Comparison of ENCODE assay signal across 22 cellular contexts in the genomic region with DNA sequence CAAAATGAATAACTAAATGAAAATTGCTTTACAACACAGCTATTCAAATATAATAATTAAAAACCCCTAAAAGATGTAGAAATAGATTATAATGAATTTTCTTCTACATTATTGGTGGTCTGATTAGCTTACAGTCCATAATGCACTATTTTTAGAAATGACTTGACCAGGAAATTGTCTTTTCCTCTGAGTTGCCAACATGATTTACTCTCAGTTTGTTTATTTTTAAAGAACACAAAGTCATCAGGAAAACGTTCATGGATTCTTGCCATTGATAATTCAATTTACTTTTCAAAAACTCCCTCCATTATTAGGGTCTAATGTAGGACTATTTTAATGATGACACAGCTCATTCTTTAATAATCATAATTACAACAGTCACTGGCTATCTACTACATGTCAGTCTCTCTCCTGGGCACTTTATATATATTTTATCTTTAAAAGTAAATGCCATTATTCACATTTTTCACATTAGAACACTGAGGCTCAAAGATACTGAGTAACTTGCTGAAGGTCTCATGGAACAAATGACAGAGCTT. TPM values are rescaled to one million over a fixed set of nuclear protein-coding genes. Genes with fewer than 3 reads are reported as not detected.
DNase-seq lines count a peak whose midpoint lies in the region; ATAC-seq, FAIRE-seq and TF ChIP-seq lines count a peak whose summit lies in the region.
"Had no signal": no experiment of that assay in that cellular context is flagged by ENCODE, and none has a peak within 500 bp of the region (broad histone marks: within the 10 kb centered on the region; RNA-seq: fewer than 3 reads in every experiment).

No MANE protein-coding gene starts in this region.

- H3K4me3 Mint-ChIP-seq in astrocyte (ENCODE audit: unreplicated experiment) = peak overlapping the region; percentile 8
- H3K4me3 Mint-ChIP-seq: activated CD8-positive, alpha-beta T cell treated with anti-CD3 and anti-CD28 coated beads for 36 hours; activated naive CD8-positive, alpha-beta T cell treated with anti-CD3 and anti-CD28 coated beads, Interleukin-2, amount 50 U/mL, for 24 hours; activated T-cell treated with anti-CD3 and anti-CD28 coated beads, Interleukin-2, amount 50 U/mL, for 72 hours; IgD-negative memory B cell; naive thymus-derived CD8-positive, alpha-beta T cell had no signal

- FAIRE-seq in astrocyte (lab: Jason Lieb, UNC) (no peak), kidney (lab: Jason Lieb, UNC) (peak; percentile 42), small intestine (lab: Jason Lieb, UNC) (peak; percentile 15)

- H3K4me2 ChIP-seq in HCT116 (ENCODE audit: low read length) = peak overlapping the region; percentile 52; the same call in 1 of the 2 replicates
- H3K4me2 ChIP-seq in astrocyte (ENCODE audit: low read length) = peak overlapping the region; percentile 43
- H3K4me2 ChIP-seq: BLaER1, hepatocyte had no signal

- peaks cover 19% of the 10 kb centered on the region for H3K4me1 Mint-ChIP-seq in astrocyte (ENCODE audit: low read depth, unreplicated experiment)
- H3K4me1 Mint-ChIP-seq: activated naive CD8-positive, alpha-beta T cell treated with anti-CD3 and anti-CD28 coated beads, Interleukin-2, amount 50 U/mL, for 24 hours; IgD-negative memory B cell; naive thymus-derived CD8-positive, alpha-beta T cell had no signal

- no peaks in the 10 kb centered on the region for H3K9me3 Mint-ChIP-seq in astrocyte (ENCODE audit: unreplicated experiment)
- H3K9me3 Mint-ChIP-seq: activated CD8-positive, alpha-beta T cell treated with anti-CD3 and anti-CD28 coated beads for 36 hours; activated naive CD8-positive, alpha-beta T cell treated with anti-CD3 and anti-CD28 coated beads, Interleukin-2, amount 50 U/mL, for 24 hours; activated T-cell treated with anti-CD3 and anti-CD28 coated beads, Interleukin-2, amount 50 U/mL, for 72 hours; IgD-negative memory B cell; naive thymus-derived CD8-positive, alpha-beta T cell had no signal

- 13 to 22% (median 15%) methylated on average over 1 of the region's 1 CpG for WGBS in small intestine, 3 donors

- RAD21 ChIA-PET in HCT116 (lab: Charles Lee; ENCODE audit: low non-redundant PET in 1 of 2, low total read pairs in 2 of 2, uncharacterized antibody in 2 of 2, unreplicated experiment in 2 of 2) = interaction anchor here in 1 of 2 experiments (1.0 kb wide), 1 partner anchor 12 kb away, joined by 3 read pairs; no protein-coding TSS in a partner anchor

- no peak for TF ChIP-seq POLR2A in HCT116 (IDR thresholded peaks at IDR 0.05; ENCODE audit: borderline replicate concordance, extremely low read depth, insufficient read depth, insufficient read length)

- H3K27ac Mint-ChIP-seq in astrocyte (ENCODE audit: unreplicated experiment) = peak overlapping the region; percentile 18
- H3K27ac Mint-ChIP-seq: activated CD8-positive, alpha-beta T cell treated with anti-CD3 and anti-CD28 coated beads for 36 hours; activated naive CD8-positive, alpha-beta T cell treated with anti-CD3 and anti-CD28 coated beads, Interleukin-2, amount 50 U/mL, for 24 hours; activated T-cell treated with anti-CD3 and anti-CD28 coated beads, Interleukin-2, amount 50 U/mL, for 72 hours; IgD-negative memory B cell; naive thymus-derived CD8-positive, alpha-beta T cell had no signal

- intact Hi-C loops in HCT116 (cut with micrococcal nuclease) (no loop called here), kidney (cut with DNase I) (no loop called here)

- H3K4me1 ChIP-seq in HCT116 (ENCODE audit: control insufficient read depth in 1 of 2, insufficient read depth in 2 of 2, low read length in 2 of 2) (peaks cover 0 to 39% of the 10 kb centered on the region in 2 experiments; a peak in 2 of 4 replicates), astrocyte (ENCODE audit: insufficient read depth, low read length) (peaks cover 17% of the 10 kb centered on the region), kidney (ENCODE audit: control insufficient read depth in 1 of 2, insufficient read depth in 1 of 2, low read depth in 1 of 2, low read length in 2 of 2) (peaks cover 0 to 13% of the 10 kb centered on the region in 2 donors), small intestine (ENCODE audit: control insufficient read depth in 2 of 2, insufficient read depth in 1 of 2, low read depth in 1 of 2, low read length in 1 of 2) (no peaks in the 10 kb centered on the region)
- H3K4me1 ChIP-seq: BLaER1 had no signal

- no peak for TF ChIP-seq RAD21 in HCT116 (IDR thresholded peaks at IDR 0.05; ENCODE audit: low read depth)

- no peak overlapping the region for H3K9ac ChIP-seq in HCT116 (ENCODE audit: low read length)
- no peak overlapping the region for H3K9ac ChIP-seq in astrocyte (ENCODE audit: low read length)
- H3K9ac ChIP-seq in kidney (ENCODE audit: low read length in 2 of 2) = peak overlapping the region in 1 of 2 donors; percentile 81
- H3K9ac ChIP-seq: BLaER1 had no signal

- H3K9me3 ChIP-seq in HCT116 (ENCODE audit: control insufficient read depth in 1 of 2, insufficient read depth in 1 of 2, low read depth in 1 of 2, low read length in 2 of 2) (no peaks in the 10 kb centered on the region), astrocyte (ENCODE audit: insufficient read depth, low read depth, low read length) (no peaks in the 10 kb centered on the region), kidney (ENCODE audit: control insufficient read depth in 1 of 2, low read length in 2 of 2) (no peaks in the 10 kb centered on the region), small intestine (ENCODE audit: control insufficient read depth, low read depth) (no peaks in the 10 kb centered on the region)
- H3K9me3 ChIP-seq: BLaER1, prostate gland, thoracic aorta had no signal

- DNase-seq in HCT116 (ENCODE audit: low read depth, low spot score) (no peak), astrocyte (ENCODE audit: low read depth) (no peak), kidney (no peak), small intestine (no peak), HUDEP-2 (lab: John Stamatoyannopoulos, UW; ENCODE audit: unreplicated experiment in 76 of 76) (no peak), kidney glomerular epithelial cell (lab: John Stamatoyannopoulos, UW) (no peak)
- DNase-seq: activated CD8-positive, alpha-beta T cell treated with anti-CD3 and anti-CD28 coated beads for 36 hours; activated naive CD8-positive, alpha-beta T cell treated with anti-CD3 and anti-CD28 coated beads, Interleukin-2, amount 50 U/mL, for 24 hours; activated T-cell treated with anti-CD3 and anti-CD28 coated beads, Interleukin-2, amount 50 U/mL, for 72 hours; central memory CD4-positive, alpha-beta T cell; naive thymus-derived CD8-positive, alpha-beta T cell; NCI-H1048; stimulated activated CD4-positive, alpha-beta T cell treated with anti-CD3 and anti-CD28 coated beads, Interleukin-2, amount 100 ng/mL, for 24 hours; SW 1271; WERI-Rb-1 had no signal

- CTCF ChIA-PET in HCT116 (lab: Charles Lee) = interaction anchor here (1.5 to 2.5 kb wide), 3 partner anchors 32 to 377 kb away, joined by 5 to 16 read pairs (median 5); no protein-coding TSS in a partner anchor

- H3K27me3 Mint-ChIP-seq in astrocyte (ENCODE audit: low read depth, unreplicated experiment) = no peaks in the 10 kb centered on the region
- H3K27me3 Mint-ChIP-seq: activated naive CD8-positive, alpha-beta T cell treated with anti-CD3 and anti-CD28 coated beads, Interleukin-2, amount 50 U/mL, for 24 hours had no signal

- H2AFZ ChIP-seq in HCT116 (ENCODE audit: low read depth, low read length, poor library complexity, severe bottlenecking) (peak overlapping the region; percentile 70), astrocyte (ENCODE audit: low read depth, low read length) (no peak overlapping the region)
- H2AFZ ChIP-seq: hepatocyte had no signal

- H3K36me3 ChIP-seq in HCT116 (ENCODE audit: control insufficient read depth in 1 of 2, insufficient read depth in 2 of 2, low read length in 2 of 2) (no peaks in the 10 kb centered on the region), astrocyte (ENCODE audit: insufficient read depth, low read length) (no peaks in the 10 kb centered on the region), kidney (ENCODE audit: control insufficient read depth in 1 of 2, insufficient read depth in 2 of 2, low read length in 2 of 2) (no peaks in the 10 kb centered on the region), small intestine (ENCODE audit: control insufficient read depth in 2 of 2, insufficient read depth in 2 of 2, low read length in 2 of 2) (no peaks in the 10 kb centered on the region)
- H3K36me3 ChIP-seq: BLaER1, prostate gland, thoracic aorta, WERI-Rb-1 had no signal

- no peaks in the 10 kb centered on the region for H3K36me3 Mint-ChIP-seq in astrocyte (ENCODE audit: low read depth, unreplicated experiment)
- H3K36me3 Mint-ChIP-seq: IgD-negative memory B cell; naive thymus-derived CD8-positive, alpha-beta T cell had no signal

- no peak overlapping the region for H3K27ac ChIP-seq in HCT116 (ENCODE audit: low read depth, low read length)
- no peak overlapping the region for H3K27ac ChIP-seq in astrocyte (ENCODE audit: low read depth, low read length)
- H3K27ac ChIP-seq in kidney (ENCODE audit: low read depth in 2 of 2, low read length in 2 of 2) = peak overlapping the region; percentile 64 to 84
- no peak overlapping the region for H3K27ac ChIP-seq in small intestine (ENCODE audit: low read depth in 1 of 2, low read length in 1 of 2)
- H3K27ac ChIP-seq: BLaER1, hepatocyte, prostate gland, WERI-Rb-1 had no signal

- BruUV-seq in HCT116 (replicated peaks; lab: Mats Ljungman, UMichigan) = no TSS peak

- POLR2A ChIA-PET in HCT116 (lab: Charles Lee) = no interaction called here

- ATAC-seq in HCT116 (no peak), HG02623 (IDR thresholded peaks at IDR 0.05; ENCODE audit: unreplicated experiment) (no peak), HG03469 (IDR thresholded peaks at IDR 0.05; ENCODE audit: unreplicated experiment) (no peak)
- ATAC-seq: activated CD8-positive, alpha-beta T cell treated with anti-CD3 and anti-CD28 coated beads for 36 hours; activated naive CD8-positive, alpha-beta T cell treated with anti-CD3 and anti-CD28 coated beads, Interleukin-2, amount 50 U/mL, for 24 hours; activated T-cell treated with anti-CD3 and anti-CD28 coated beads, Interleukin-2, amount 50 U/mL, for 72 hours; naive thymus-derived CD8-positive, alpha-beta T cell had no signal

- TF ChIP-seq CTCF in HCT116 (IDR thresholded peaks at IDR 0.05 in 2 of 3, conservative IDR thresholded peaks at IDR 0.05 in 1 of 3; ENCODE audit: borderline replicate concordance in 1 of 3, insufficient read depth in 1 of 3, low read depth in 2 of 3, low read length in 2 of 3) (no peak), astrocyte (IDR thresholded peaks at IDR 0.05; ENCODE audit: insufficient read depth, low read depth, low read length) (no peak), kidney (IDR thresholded peaks at IDR 0.05; ENCODE audit: borderline replicate concordance, extremely low read depth, insufficient read depth) (no peak)

- H3K9me2 ChIP-seq in HCT116 (ENCODE audit: insufficient read depth) = no peaks in the 10 kb centered on the region

- H3K27me3 ChIP-seq in HCT116 (ENCODE audit: insufficient read depth, low read length) = no peaks in the 10 kb centered on the region
- H3K27me3 ChIP-seq in astrocyte (ENCODE audit: insufficient read depth, low read length) = no peaks in the 10 kb centered on the region
- H3K27me3 ChIP-seq in small intestine (ENCODE audit: control insufficient read depth in 2 of 2, insufficient read depth in 2 of 2, low read length in 2 of 2) = no peaks in the 10 kb centered on the region
- H3K27me3 ChIP-seq: BLaER1, hepatocyte had no signal

- no peak overlapping the region for H3K4me3 ChIP-seq in HCT116 (replicated peaks in 1 of 2; ENCODE audit: low read depth in 1 of 2, low read length in 2 of 2)
- no peak overlapping the region for H3K4me3 ChIP-seq in astrocyte (ENCODE audit: insufficient read depth, low read depth, low read length)
- peak overlapping the region; percentile 61 to 74 for H3K4me3 ChIP-seq in kidney (ENCODE audit: low read length in 2 of 2)
- H3K4me3 ChIP-seq in small intestine (ENCODE audit: low read depth in 1 of 2, low read length in 2 of 2) = no peak overlapping the region
- H3K4me3 ChIP-seq: BLaER1, hepatocyte, prostate gland, thoracic aorta had no signal

- H3K79me2 ChIP-seq in HCT116 (ENCODE audit: insufficient read depth, low read length) = no peaks in the 10 kb centered on the region
- no peaks in the 10 kb centered on the region for H3K79me2 ChIP-seq in astrocyte (ENCODE audit: insufficient read depth, low read length)
- H3K79me2 ChIP-seq: hepatocyte had no signal

- no peaks in the 10 kb centered on the region for H4K20me1 ChIP-seq in HCT116 (ENCODE audit: insufficient read depth)
- no peaks in the 10 kb centered on the region for H4K20me1 ChIP-seq in astrocyte (ENCODE audit: insufficient read depth, low read length)
- H4K20me1 ChIP-seq: BLaER1 had no signal

RNA-seq across cellular contexts. Expression of gene TM4SF18, which starts 1.1 kb away (rescaled TPM):
- total RNA-seq in HCT116 (2021; ENCODE audit: unreplicated experiment) (0.34 TPM), astrocyte (4.0 and 5.6 TPM in 2 replicates), kidney (19.7 TPM)
- polyA plus RNA-seq in HCT116 (2012) = 0.77 and 1.2 TPM in 2 replicates
- polyA plus RNA-seq in kidney (ENCODE audit: insufficient read depth, low read depth, low replicate concordance) (14.2 TPM), small intestine (1 to 10 TPM in 1 of 3 donors, under 1 TPM in 1, not detected in 1; 0.27 to 1.1 TPM)
- total RNA-seq: activated CD8-positive, alpha-beta T cell treated with anti-CD3 and anti-CD28 coated beads for 36 hours; activated T-cell treated with anti-CD3 and anti-CD28 coated beads, Interleukin-2, amount 50 U/mL, for 72 hours; naive thymus-derived CD8-positive, alpha-beta T cell had no signal
- polyA plus RNA-seq: IgD-negative memory B cell; naive thymus-derived CD8-positive, alpha-beta T cell had no signal

RNA-seq across cellular contexts. Expression of gene TM4SF1, which starts 45.2 kb away (rescaled TPM):
- total RNA-seq in HCT116 (2021; ENCODE audit: unreplicated experiment) = 0.66 TPM
- 0.07 and 0.09 TPM in 2 replicates for polyA plus RNA-seq in HCT116 (2012)
- 28.9 and 31.3 TPM in 2 replicates for total RNA-seq in astrocyte
- 173 TPM for total RNA-seq in kidney
- 101 TPM for polyA plus RNA-seq in kidney (ENCODE audit: insufficient read depth, low read depth, low replicate concordance)
- polyA plus RNA-seq in small intestine = 10 to 100 TPM in 2 of 3 donors, 1 to 10 TPM in 1; 3.1 to 88.4 (median 10.5) TPM
- total RNA-seq: activated CD8-positive, alpha-beta T cell treated with anti-CD3 and anti-CD28 coated beads for 36 hours; naive thymus-derived CD8-positive, alpha-beta T cell had no signal
- polyA plus RNA-seq: IgD-negative memory B cell; naive thymus-derived CD8-positive, alpha-beta T cell had no signal

Comparison
In these comparisons a context has a peak if more than half of its experiments do, and no peak if none do; other contexts are left out.
1. H3K27ac ChIP-seq: peak in kidney (2 of 2); none in HCT116 (single experiment), astrocyte (single experiment) and small intestine (0 of 2).
2. H3K4me3 ChIP-seq: peak in kidney (2 of 2); none in HCT116 (0 of 2), astrocyte (single experiment) and small intestine (0 of 2).
3. RNA of gene TM4SF1, which starts 45.2 kb away (total RNA-seq): 173 TPM in kidney (single experiment) and 28.9 to 31.3 TPM in astrocyte; 0.66 TPM in HCT116 (single experiment); every median in the first group is over 10 times any median in the second.